ENCODE assay signal across 8 cellular contexts in the genomic region with DNA sequence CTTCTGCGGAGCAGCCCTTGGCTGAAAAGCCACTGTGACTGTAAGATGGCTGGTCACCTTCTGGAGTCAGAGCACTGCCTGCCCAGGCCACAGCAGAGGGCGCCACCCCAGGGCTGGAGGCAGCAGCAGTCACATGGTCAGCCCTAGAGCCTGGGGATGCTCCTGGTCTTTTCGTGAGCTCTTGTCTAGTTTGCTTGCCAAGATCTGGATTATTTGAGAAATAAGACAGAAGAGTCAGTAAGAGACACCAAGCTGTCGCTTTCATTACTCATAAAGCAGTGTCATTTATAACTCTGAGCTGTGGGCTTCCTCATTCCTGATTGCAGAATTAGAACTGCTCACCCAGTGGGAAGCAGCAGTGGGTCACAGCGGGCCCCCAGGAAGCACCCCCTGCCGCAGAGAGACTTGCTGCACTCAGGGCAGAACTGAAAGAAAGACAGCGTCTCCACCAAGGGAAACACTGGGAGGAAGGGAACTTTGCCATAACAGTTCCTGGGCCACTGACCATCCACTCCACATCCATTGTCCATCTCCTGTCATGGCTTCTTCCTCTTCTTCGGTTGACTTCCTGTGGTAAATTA. TPM values are rescaled to one million over a fixed set of nuclear protein-coding genes. Genes with fewer than 3 reads are reported as not detected.
DNase-seq lines count a peak whose midpoint lies in the region; ATAC-seq, FAIRE-seq and TF ChIP-seq lines count a peak whose summit lies in the region.

No MANE protein-coding gene starts in this region.

- intact Hi-C loops in adrenal gland (cut with DNase I) (no loop called here), right cardiac atrium (cut with DNase I) (no loop called here)

- H3K27ac ChIP-seq in adrenal gland (peak overlapping the region; percentile 41 to 89 (median 52)), right cardiac atrium (ENCODE audit: low read length) (no peak overlapping the region), small intestine (ENCODE audit: low read depth in 1 of 2, low read length in 1 of 2) (peak overlapping the region in 1 of 2 donors; percentile 76)

- H3K4me3 ChIP-seq in adrenal gland (no peak overlapping the region), right cardiac atrium (ENCODE audit: low read length) (no peak overlapping the region), small intestine (ENCODE audit: low read depth in 1 of 2, low read length in 2 of 2) (no peak overlapping the region)

- H3K9me3 ChIP-seq in adrenal gland (replicated peaks in 1 of 3) (no peaks in the 10 kb centered on the region), right cardiac atrium (ENCODE audit: control insufficient read depth, low read length) (no peaks in the 10 kb centered on the region), small intestine (ENCODE audit: control insufficient read depth, low read depth) (no peaks in the 10 kb centered on the region)

- no peak for TF ChIP-seq POLR2A in adrenal gland (IDR thresholded peaks at IDR 0.05)

- H3K4me1 ChIP-seq in adrenal gland (replicated peaks in 1 of 2) (peaks cover 6 to 18% of the 10 kb centered on the region in 2 donors), right cardiac atrium (ENCODE audit: control insufficient read depth, insufficient read depth, low read length) (peaks cover 5% of the 10 kb centered on the region), small intestine (ENCODE audit: control insufficient read depth in 2 of 2, insufficient read depth in 1 of 2, low read depth in 1 of 2, low read length in 1 of 2) (peaks cover 0 to 2% of the 10 kb centered on the region in 2 donors)

- 57 to 65% (median 61%) methylated on average over 3 to 8 of the region's 8 CpGs for WGBS in adrenal gland, 4 donors
- whole genome bisulfite sequencing in right cardiac atrium, result 62% methylated on average over 8 of the region's 8 CpGs
- WGBS in small intestine, 3 donors, result 68 to 85% (median 74%) methylated on average over 8 of the region's 8 CpGs

- H3K36me3 ChIP-seq in adrenal gland (replicated peaks in 1 of 2), result peaks cover 0 to 5% of the 10 kb centered on the region in 2 donors
- peaks cover 2 to 3% of the 10 kb centered on the region in 2 donors for H3K36me3 ChIP-seq in small intestine (ENCODE audit: control insufficient read depth in 2 of 2, insufficient read depth in 2 of 2, low read length in 2 of 2)

- no peak for FAIRE-seq in small intestine (lab: Jason Lieb, UNC)

- no peaks in the 10 kb centered on the region for H3K27me3 ChIP-seq in adrenal gland
- H3K27me3 ChIP-seq in right cardiac atrium (ENCODE audit: control insufficient read depth, insufficient read depth), result no peaks in the 10 kb centered on the region
- H3K27me3 ChIP-seq in small intestine (ENCODE audit: control insufficient read depth in 2 of 2, insufficient read depth in 2 of 2, low read length in 2 of 2), result no peaks in the 10 kb centered on the region

- no peak for DNase-seq in activated CD4-positive, CD25-positive, alpha-beta regulatory T cell treated with anti-CD3 and anti-CD28 coated beads, Interleukin-2, amount 50 U/mL, for 72 hours
- peak; percentile 5 to 54 for DNase-seq in NOMO-1 (lab: John Stamatoyannopoulos, UW; ENCODE audit: unreplicated experiment in 2 of 2)
- DNase-seq in adrenal gland, result peak in 6 of 7 donors; percentile 48 to 70 (median 66)
- DNase-seq in right cardiac atrium, result peak in 2 of 3 donors; percentile 38 to 67
- peak; percentile 33 for DNase-seq in small intestine

- peak; percentile 41 to 51 for ATAC-seq in activated CD4-positive, CD25-positive, alpha-beta regulatory T cell treated with anti-CD3 and anti-CD28 coated beads, Interleukin-2, amount 50 U/mL, for 24 hours
- ATAC-seq in right cardiac atrium, result peak; percentile 56 to 66
- ATAC-seq in HG03045 (IDR thresholded peaks at IDR 0.05; ENCODE audit: unreplicated experiment), result no peak
- no peak for ATAC-seq in HG03442 (IDR thresholded peaks at IDR 0.05; ENCODE audit: unreplicated experiment)

- TF ChIP-seq CTCF in adrenal gland (IDR thresholded peaks at IDR 0.05), result peak in 4 of 6 experiments; percentile 28 to 39 (median 34)

RNA-seq across cellular contexts. Expression of gene PPP6R2, which starts 56.7 kb away (rescaled TPM):
- total RNA-seq in adrenal gland, result 100 to 1,000 TPM in 1 of 8 donors, 10 to 100 TPM in 7; 48.2 to 104 (median 73.0) TPM
- 100 to 1,000 TPM in 1 of 3 donors, 10 to 100 TPM in 2; 19.6 to 129 (median 84.7) TPM for polyA plus RNA-seq in adrenal gland
- 10 to 100 TPM; 40.1 to 50.2 (median 44.6) TPM for total RNA-seq in right cardiac atrium
- 36.2 TPM for polyA plus RNA-seq in right cardiac atrium
- 10 to 100 TPM; 28.6 to 41.2 (median 38.2) TPM for polyA plus RNA-seq in small intestine

Comparison
In these comparisons a context has a peak if more than half of its experiments do, and no peak if none do; other contexts are left out.
1. ATAC-seq: peak in activated CD4-positive, CD25-positive, alpha-beta regulatory T cell treated with anti-CD3 and anti-CD28 coated beads, Interleukin-2, amount 50 U/mL, for 24 hours (2 of 2) and right cardiac atrium (2 of 2); none in HG03045 (single experiment) and HG03442 (single experiment).